ENCODE assay signal across 2 cellular contexts in genomic region chr2:641501-642430, GRCh38.
TF ChIP-seq lines count a peak whose summit lies in the region.

No MANE protein-coding gene starts in this region.

TF ChIP-seq in GM23338, 12 proteins besides CTCF, POLR2A, EP300 and RAD21:
- no peak for TF ChIP-seq NANOG (IDR thresholded peaks at IDR 0.05; ENCODE audit: borderline replicate concordance)
- no peak for TF ChIP-seq CREB1 (CRISPR knock-in tag; IDR thresholded peaks at IDR 0.05; ENCODE audit: low read depth)
- TF ChIP-seq POLR2AphosphoS5 (IDR thresholded peaks at IDR 0.05; ENCODE audit: low read depth) = no peak
- no peak for TF ChIP-seq ZNF462 (CRISPR knock-in tag; IDR thresholded peaks at IDR 0.05)
- no peak for TF ChIP-seq ZNF114 (CRISPR knock-in tag; IDR thresholded peaks at IDR 0.05)
- TF ChIP-seq REST (IDR thresholded peaks at IDR 0.05; ENCODE audit: unreplicated experiment) = no peak
- TF ChIP-seq STAT1 (IDR thresholded peaks at IDR 0.05; ENCODE audit: unreplicated experiment) = no peak
- TF ChIP-seq ZNF331 (CRISPR knock-in tag; IDR thresholded peaks at IDR 0.05; ENCODE audit: low read depth) = no peak
- no peak for TF ChIP-seq JUNB (IDR thresholded peaks at IDR 0.05; ENCODE audit: unreplicated experiment)
- TF ChIP-seq ETS1 (IDR thresholded peaks at IDR 0.05) = no peak

TF ChIP-seq in K562, 482 proteins besides CTCF, POLR2A, EP300 and RAD21:
- TF ChIP-seq RUNX1 (IDR thresholded peaks at IDR 0.05; ENCODE audit: low read depth) = no peak
- no peak for TF ChIP-seq ATF6 (CRISPR knock-in tag; IDR thresholded peaks at IDR 0.05)
- 0 out of 2 replicates have a peak, but pooled peaks have one; percentile 12 for TF ChIP-seq RAD51 (IDR thresholded peaks at IDR 0.05; ENCODE audit: borderline replicate concordance, low read depth)
- peak; percentile 63 for TF ChIP-seq TFE3 (CRISPR knock-in tag; IDR thresholded peaks at IDR 0.05)
- no peak for TF ChIP-seq TAF7 (tag; IDR thresholded peaks at IDR 0.05)
- peak; percentile 16; the same call in 1 of the 2 replicates for TF ChIP-seq USF2 (CRISPR knock-in tag; IDR thresholded peaks at IDR 0.05)
